8 cellular contexts compared by ENCODE assay signal in the genomic region with DNA sequence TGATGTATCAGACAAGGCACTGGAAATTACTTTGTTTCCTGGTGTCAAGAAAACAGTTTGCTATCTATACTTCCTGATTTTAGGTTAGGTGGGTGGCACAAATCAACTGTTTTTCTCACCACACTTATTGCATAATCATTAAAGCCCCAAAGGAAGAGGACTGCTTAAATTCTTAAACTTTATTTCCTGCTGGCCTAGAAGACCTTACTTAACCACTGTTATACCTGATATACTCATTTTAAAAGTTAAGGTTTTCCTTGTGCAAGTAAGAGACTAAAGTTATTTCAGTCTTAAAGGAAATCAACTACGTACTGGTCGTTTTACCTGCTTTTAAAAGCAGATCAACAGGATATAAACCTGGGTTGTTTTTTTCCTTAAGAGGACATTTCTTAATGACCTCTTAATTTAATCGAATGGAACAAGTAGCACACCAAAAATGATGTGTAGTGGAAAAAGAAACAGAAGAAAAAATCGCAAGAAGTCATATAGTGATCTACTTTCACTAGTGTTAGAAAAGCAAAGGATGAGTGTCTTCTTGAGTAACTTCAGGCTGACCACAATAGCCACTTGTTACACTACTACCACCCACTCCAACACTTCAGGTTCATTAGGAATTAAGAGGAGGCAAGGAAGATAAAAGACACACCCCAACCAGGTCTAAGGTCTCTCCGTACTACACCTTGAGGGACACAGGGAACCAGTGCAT. TPM values are rescaled to one million over a fixed set of nuclear protein-coding genes. Genes with fewer than 3 reads are reported as not detected.
A peak's percentile ranks its signal among the peaks of the same experiment; 100 is the strongest.
DNase-seq lines count a peak whose midpoint lies in the region; ATAC-seq and TF ChIP-seq lines count a peak whose summit lies in the region.

No MANE protein-coding gene starts in this region.

- peaks cover 7% of the 10 kb centered on the region for H3K27me3 Mint-ChIP-seq in GM23338 (ENCODE audit: insufficient read depth, low read depth, poor library complexity)
- no peaks in the 10 kb centered on the region for H3K27me3 Mint-ChIP-seq in naive thymus-derived CD8-positive, alpha-beta T cell

- peak overlapping the region; percentile 97 for H3K27ac Mint-ChIP-seq in GM23338
- H3K27ac Mint-ChIP-seq in naive thymus-derived CD8-positive, alpha-beta T cell = peak overlapping the region; percentile 75 to 98 (median 94)

- H3K79me2 ChIP-seq in GM23338 (replicated peaks; ENCODE audit: insufficient read depth) = peaks cover 59% of the 10 kb centered on the region

- H3K36me3 ChIP-seq in GM23338 (ENCODE audit: insufficient read depth) = no peaks in the 10 kb centered on the region

- peak overlapping the region; percentile 45; the same call in 1 of the 2 replicates for H3K27ac ChIP-seq in GM23338 (ENCODE audit: low read depth)
- H3K27ac ChIP-seq in epithelial cell of prostate = peak overlapping the region; percentile 70

- peak overlapping the region; percentile 54; the same call in 1 of the 2 replicates for H2AFZ ChIP-seq in GM23338

- H3K4me1 Mint-ChIP-seq in GM23338 = peaks cover 36% of the 10 kb centered on the region
- H3K4me1 Mint-ChIP-seq in naive thymus-derived CD8-positive, alpha-beta T cell = peaks cover 35 to 75% (median 72%) of the 10 kb centered on the region in 4 donors

- H3K4me2 ChIP-seq in GM23338 = peak overlapping the region; percentile 88

- H3K4me3 ChIP-seq in GM23338 = peak overlapping the region; percentile 95

- H3K9me3 Mint-ChIP-seq in GM23338 = no peaks in the 10 kb centered on the region; the same call in 2 of the 3 replicates
- no peaks in the 10 kb centered on the region for H3K9me3 Mint-ChIP-seq in naive thymus-derived CD8-positive, alpha-beta T cell

- H3K4me1 ChIP-seq in GM23338 (ENCODE audit: insufficient read depth) = peaks cover 30% of the 10 kb centered on the region

- DNase-seq in A172 (ENCODE audit: low spot score) (peak; percentile 21), GM23338 (ENCODE audit: low spot score) (no peak), SKM-1 (lab: John Stamatoyannopoulos, UW; ENCODE audit: unreplicated experiment) (peak; percentile 80), epithelial cell of prostate (ENCODE audit: low read depth, low spot score) (no peak), NCI-H1436 (lab: John Stamatoyannopoulos, UW) (no peak), HEK293T (ENCODE audit: extremely low spot score) (no peak)
- DNase-seq in naive thymus-derived CD8-positive, alpha-beta T cell = peak in 3 of 10 donors; percentile 16 to 28 (median 20)

- TF ChIP-seq CTCF in GM23338 (conservative IDR thresholded peaks at IDR 0.05; ENCODE audit: low read depth in 2 of 2) = no peak

- H3K9me2 ChIP-seq in GM23338 (ENCODE audit: insufficient read depth) = no peaks in the 10 kb centered on the region

- 0 out of 2 replicates have a peak, but pooled peaks cover 2% of the 10 kb centered on the region for H3F3A ChIP-seq in GM23338 (replicated peaks; ENCODE audit: low read depth)

- CTCF ChIA-PET in HEK293T (lab: Yijun Ruan, JAX) = no interaction called here

- H3K4me3 Mint-ChIP-seq in GM23338 = peak overlapping the region; percentile 93
- peak overlapping the region; percentile 90 to 99 (median 97) for H3K4me3 Mint-ChIP-seq in naive thymus-derived CD8-positive, alpha-beta T cell

- no peaks in the 10 kb centered on the region for H3K27me3 ChIP-seq in GM23338 (ENCODE audit: insufficient read depth)

- ATAC-seq in GM23338 (no peak; the same call in 2 of the 3 replicates), HG02623 (IDR thresholded peaks at IDR 0.05; ENCODE audit: unreplicated experiment) (no peak)
- peak; percentile 14 to 26 for ATAC-seq in naive thymus-derived CD8-positive, alpha-beta T cell

- H3K36me3 Mint-ChIP-seq in GM23338 (ENCODE audit: low read depth) = peaks cover 7% of the 10 kb centered on the region; the same call in 1 of the 3 replicates
- H3K36me3 Mint-ChIP-seq in naive thymus-derived CD8-positive, alpha-beta T cell = peaks cover 0 to 19% (median 0%) of the 10 kb centered on the region in 3 donors

- H4K20me1 ChIP-seq in GM23338 (replicated peaks; ENCODE audit: insufficient read depth) = peaks cover 1% of the 10 kb centered on the region

- POLR2A ChIA-PET in naive thymus-derived CD8-positive, alpha-beta T cell (lab: Charles Lee) = interaction anchor here (0.7 to 1.2 kb wide), 2 partner anchors 127 to 206 kb away, joined by 3 to 5 read pairs; partner anchors contain the start of gene THG1L
- POLR2A ChIA-PET in HEK293T (lab: Yijun Ruan, JAX) = interaction anchor here (0.9 to 1.4 kb wide), 3 partner anchors 25 to 35 kb away, joined by 3 to 5 read pairs (median 3); no protein-coding TSS in a partner anchor

TF ChIP-seq in GM23338, 12 proteins besides CTCF, POLR2A, EP300 and RAD21 (continues in another document):
- TF ChIP-seq JUNB (IDR thresholded peaks at IDR 0.05; ENCODE audit: unreplicated experiment) (no peak), STAT1 (IDR thresholded peaks at IDR 0.05; ENCODE audit: unreplicated experiment) (no peak), CREB1 (CRISPR knock-in tag; IDR thresholded peaks at IDR 0.05; ENCODE audit: low read depth) (no peak), NANOG (IDR thresholded peaks at IDR 0.05; ENCODE audit: borderline replicate concordance) (no peak), POLR2AphosphoS5 (IDR thresholded peaks at IDR 0.05; ENCODE audit: low read depth) (no peak), ZNF114 (CRISPR knock-in tag; IDR thresholded peaks at IDR 0.05) (no peak), ZNF331 (CRISPR knock-in tag; IDR thresholded peaks at IDR 0.05; ENCODE audit: low read depth) (no peak), EZH2 (IDR thresholded peaks at IDR 0.05; ENCODE audit: low read depth, unreplicated experiment) (no peak)
- TF ChIP-seq, protein P1, sequence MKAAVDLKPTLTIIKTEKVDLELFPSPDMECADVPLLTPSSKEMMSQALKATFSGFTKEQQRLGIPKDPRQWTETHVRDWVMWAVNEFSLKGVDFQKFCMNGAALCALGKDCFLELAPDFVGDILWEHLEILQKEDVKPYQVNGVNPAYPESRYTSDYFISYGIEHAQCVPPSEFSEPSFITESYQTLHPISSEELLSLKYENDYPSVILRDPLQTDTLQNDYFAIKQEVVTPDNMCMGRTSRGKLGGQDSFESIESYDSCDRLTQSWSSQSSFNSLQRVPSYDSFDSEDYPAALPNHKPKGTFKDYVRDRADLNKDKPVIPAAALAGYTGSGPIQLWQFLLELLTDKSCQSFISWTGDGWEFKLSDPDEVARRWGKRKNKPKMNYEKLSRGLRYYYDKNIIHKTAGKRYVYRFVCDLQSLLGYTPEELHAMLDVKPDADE (IDR thresholded peaks at IDR 0.05) = no peak

TF ChIP-seq in HEK293T, 16 proteins besides CTCF, POLR2A, EP300 and RAD21:
- TF ChIP-seq ARNT (IDR thresholded peaks at IDR 0.05) (no peak), BHLHE40 (IDR thresholded peaks at IDR 0.05; ENCODE audit: borderline replicate concordance) (no peak), SP1 (IDR thresholded peaks at IDR 0.05) (no peak), TARDBP (IDR thresholded peaks at IDR 0.05) (no peak), ELF4 (IDR thresholded peaks at IDR 0.05) (no peak), L3MBTL2 (conservative IDR thresholded peaks at IDR 0.05) (no peak), PKNOX1 (IDR thresholded peaks at IDR 0.05) (no peak), NFRKB (IDR thresholded peaks at IDR 0.05) (no peak), FOXK2 (IDR thresholded peaks at IDR 0.05) (no peak), LEF1 (IDR thresholded peaks at IDR 0.05; ENCODE audit: borderline replicate concordance) (no peak), CTBP1 (IDR thresholded peaks at IDR 0.05; ENCODE audit: borderline replicate concordance) (no peak), ZNF384 (IDR thresholded peaks at IDR 0.05) (no peak), FOXM1 (IDR thresholded peaks at IDR 0.05; ENCODE audit: borderline replicate concordance) (no peak), SUZ12 (IDR thresholded peaks at IDR 0.05) (no peak), FOXA1 (IDR thresholded peaks at IDR 0.05) (no peak), HDGF (IDR thresholded peaks at IDR 0.05; ENCODE audit: borderline replicate concordance) (no peak)

RNA-seq across cellular contexts. Expression of gene CLINT1, which starts 1.0 kb away (rescaled TPM):
- total RNA-seq in A172 (2014; rRNA removed; shearing (Covaris generic)) = 58.4 and 79.2 TPM in 2 replicates
- 82.1 and 101 TPM in 2 replicates for total RNA-seq in GM23338 (2014; rRNA removed; shearing (Covaris generic))
- polyA plus RNA-seq in GM23338 (2016; fragmentation: Nextera tagmentation; extraction: Ambion mirVana) = 66.3 and 71.7 TPM in 2 replicates
- 10 to 100 TPM; 65.7 to 68.7 TPM for total RNA-seq in naive thymus-derived CD8-positive, alpha-beta T cell
- polyA plus RNA-seq in naive thymus-derived CD8-positive, alpha-beta T cell = 10 to 100 TPM; 64.7 to 75.5 (median 65.0) TPM

Comparison
In these comparisons a context has a peak if more than half of its experiments do, and no peak if none do; other contexts are left out.
1. DNase-seq: peak in A172 (single experiment) and SKM-1 (single experiment); none in GM23338 (single experiment), epithelial cell of prostate (single experiment), NCI-H1436 (single experiment) and HEK293T (single experiment).
2. ATAC-seq: peak in naive thymus-derived CD8-positive, alpha-beta T cell (2 of 2); none in GM23338 (single experiment) and HG02623 (single experiment).